ENCODE assay signal across 8 cellular contexts in the genomic region with DNA sequence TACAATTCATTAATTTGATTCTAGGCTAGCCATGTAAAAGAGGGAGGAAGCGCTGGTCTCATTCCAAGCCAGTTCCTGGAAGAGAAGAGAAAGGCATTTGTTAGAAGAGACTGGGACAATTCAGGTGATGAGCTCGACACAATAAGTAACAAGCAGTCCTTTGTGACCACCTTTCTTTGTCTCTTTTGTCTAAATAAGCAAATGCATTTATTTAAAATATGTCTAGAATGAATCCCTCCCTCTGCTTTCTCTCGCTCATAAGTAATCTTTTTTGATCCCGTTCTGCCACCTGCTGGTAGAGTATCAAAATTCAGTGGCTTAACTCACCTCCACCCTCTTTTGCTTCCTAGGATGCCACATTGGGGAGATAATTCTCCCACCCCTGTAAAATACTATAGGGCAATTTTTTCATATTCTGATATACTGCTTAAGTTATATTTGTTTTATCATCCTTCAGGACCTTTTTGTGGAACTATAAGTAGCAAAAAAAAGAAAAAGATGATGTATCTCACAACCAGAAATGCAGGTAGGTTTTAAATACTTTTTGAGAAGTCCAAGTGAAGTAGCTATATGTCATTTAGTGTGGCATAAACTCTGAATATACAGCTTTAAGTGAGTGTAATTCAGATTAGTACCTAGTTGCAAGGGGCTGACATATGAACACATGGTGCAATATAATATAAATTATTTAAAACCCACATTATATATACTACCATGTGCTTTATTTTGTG.
DNase-seq lines count a peak whose midpoint lies in the region; ATAC-seq, FAIRE-seq and TF ChIP-seq lines count a peak whose summit lies in the region.

No MANE protein-coding gene starts in this region.

- no peaks in the 10 kb centered on the region for H3K36me3 ChIP-seq in pancreas

- TF ChIP-seq CTCF in fibroblast of mammary gland (conservative IDR thresholded peaks at IDR 0.05; ENCODE audit: control insufficient read depth, insufficient read depth, low read depth, low read length) = peak; percentile 71
- TF ChIP-seq CTCF in pancreas (IDR thresholded peaks at IDR 0.05) = peak; percentile 34 to 61 (median 51)

- intact Hi-C loops in activated CD4-positive, alpha-beta memory T cell treated with anti-CD3 and anti-CD28 coated beads for 36 hours (cut with micrococcal nuclease) = loop anchor here (1.0 to 10.0 kb wide), 6 partner anchors 89 to 1091 kb away; no protein-coding TSS in a partner anchor
- intact Hi-C loops in pancreas (cut with DNase I) = loop anchor here in 1 of 3 donors (10.0 kb wide), 1 partner anchor 261 kb away; no protein-coding TSS in a partner anchor

- H3K9me3 ChIP-seq in pancreas = no peaks in the 10 kb centered on the region

- H3K27me3 Mint-ChIP-seq in activated CD4-positive, alpha-beta memory T cell treated with anti-CD3 and anti-CD28 coated beads for 36 hours = no peaks in the 10 kb centered on the region

- POLR2A ChIA-PET in activated CD4-positive, alpha-beta memory T cell treated with anti-CD3 and anti-CD28 coated beads for 36 hours (lab: Charles Lee) = no interaction called here

- peak; percentile 83 for DNase-seq in NCI-H526 treated with DMSO at 0.1 percent for 48 hours (lab: John Stamatoyannopoulos, UW)
- peak; percentile 32 for DNase-seq in activated CD4-positive, alpha-beta memory T cell treated with anti-CD3 and anti-CD28 coated beads for 36 hours
- peak; percentile 64 for DNase-seq in fibroblast of mammary gland (ENCODE audit: low read depth)
- peak in 3 of 6 donors; percentile 15 to 38 (median 20) for DNase-seq in pancreas

- no peak overlapping the region for H3K4me3 Mint-ChIP-seq in activated CD4-positive, alpha-beta memory T cell treated with anti-CD3 and anti-CD28 coated beads for 36 hours

- WGBS in pancreas, 2 donors = 27 to 30% methylated on average over 4 of the region's 4 CpGs

- H3K27ac ChIP-seq in pancreas = no peak overlapping the region

- peak; percentile 96 for FAIRE-seq in G401.6 (lab: Jason Lieb, UNC)
- no peak for FAIRE-seq in pancreas (lab: Jason Lieb, UNC)

- H3K4me3 ChIP-seq in fibroblast of mammary gland (ENCODE audit: control insufficient read depth, low read depth, low read length) (no peak overlapping the region), pancreas (no peak overlapping the region)

- H3K36me3 Mint-ChIP-seq in activated CD4-positive, alpha-beta memory T cell treated with anti-CD3 and anti-CD28 coated beads for 36 hours = peaks cover 3% of the 10 kb centered on the region

- no peaks in the 10 kb centered on the region for H3K27me3 ChIP-seq in pancreas

- ATAC-seq in HG03354 (IDR thresholded peaks at IDR 0.05; ENCODE audit: poor library complexity, severe bottlenecking, unreplicated experiment) (peak; percentile 65), pancreas (peak; percentile 71 to 83 (median 80)), HG03097 (IDR thresholded peaks at IDR 0.05; ENCODE audit: low FRiP score, unreplicated experiment) (no peak), GM21515 (IDR thresholded peaks at IDR 0.05; ENCODE audit: unreplicated experiment) (no peak)

- no peaks in the 10 kb centered on the region for H3K9me3 Mint-ChIP-seq in activated CD4-positive, alpha-beta memory T cell treated with anti-CD3 and anti-CD28 coated beads for 36 hours

- no peak overlapping the region for H3K27ac Mint-ChIP-seq in activated CD4-positive, alpha-beta memory T cell treated with anti-CD3 and anti-CD28 coated beads for 36 hours

- no peaks in the 10 kb centered on the region for H3K4me1 Mint-ChIP-seq in activated CD4-positive, alpha-beta memory T cell treated with anti-CD3 and anti-CD28 coated beads for 36 hours (ENCODE audit: low read depth)

- CTCF ChIA-PET in activated CD4-positive, alpha-beta memory T cell treated with anti-CD3 and anti-CD28 coated beads for 36 hours (lab: Charles Lee) = interaction anchor here (0.5 to 6.5 kb wide), 21 partner anchors 9 to 1119 kb away, joined by 3 to 69 read pairs (median 4); no protein-coding TSS in a partner anchor

- peaks cover 0 to 4% (median 0%) of the 10 kb centered on the region in 3 donors for H3K4me1 ChIP-seq in pancreas

Comparison
In these comparisons a context has a peak if more than half of its experiments do, and no peak if none do; other contexts are left out.
1. ATAC-seq: peak in HG03354 (single experiment) and pancreas (4 of 4); none in HG03097 (single experiment) and GM21515 (single experiment).